ENCODE assay signal across 9 cellular contexts in genomic region chr19:10817291-10818038, GRCh38. TPM values are rescaled to one million over a fixed set of nuclear protein-coding genes. Genes with fewer than 3 reads are reported as not detected.
DNase-seq lines count a peak whose midpoint lies in the region; ATAC-seq and TF ChIP-seq lines count a peak whose summit lies in the region.
"Had no signal": no experiment of that assay in that cellular context is flagged by ENCODE, and none has a peak within 500 bp of the region (broad histone marks: within the 10 kb centered on the region; RNA-seq: fewer than 3 reads in every experiment).

No MANE protein-coding gene starts in this region.

- peak overlapping the region; percentile 92 for H3K4me3 ChIP-seq in fibroblast of mammary gland (ENCODE audit: control insufficient read depth, low read depth, low read length)
- H3K4me3 ChIP-seq in neutrophil (ENCODE audit: low read depth in 1 of 2, low read length in 1 of 2), result no peak overlapping the region
- H3K4me3 ChIP-seq in aorta (ENCODE audit: low read length in 2 of 2), result no peak overlapping the region
- H3K4me3 ChIP-seq in mammary epithelial cell (replicated peaks in 1 of 3; ENCODE audit: insufficient read depth in 1 of 3, low read depth in 2 of 3, low read length in 3 of 3), result no peak overlapping the region

- no peak for TF ChIP-seq CTCF in fibroblast of mammary gland (conservative IDR thresholded peaks at IDR 0.05; ENCODE audit: control insufficient read depth, insufficient read depth, low read depth, low read length)
- TF ChIP-seq CTCF in neutrophil (IDR thresholded peaks at IDR 0.05), result no peak
- TF ChIP-seq CTCF in mammary epithelial cell (conservative IDR thresholded peaks at IDR 0.05 in 1 of 2, IDR thresholded peaks at IDR 0.05 in 1 of 2; ENCODE audit: extremely low read depth in 1 of 2, insufficient read depth in 1 of 2, low read depth in 1 of 2, low read length in 2 of 2), result no peak

- DNase-seq in Right ventricle myocardium inferior (ENCODE audit: missing footprints) (peak; percentile 76), cardiac septum (ENCODE audit: low spot score) (no peak), fibroblast of mammary gland (ENCODE audit: low read depth) (peak; percentile 98), aorta (peak; percentile 89 to 93), NCI-H146 treated with DMSO at 0.1 percent for 48 hours (lab: John Stamatoyannopoulos, UW; ENCODE audit: unreplicated experiment) (no peak), mammary epithelial cell (no peak)
- no peak for DNase-seq in stimulated activated CD4-positive, alpha-beta T cell treated with anti-CD3 and anti-CD28 coated beads, Interleukin-15, amount 100 ng/mL, for 24 hours
- DNase-seq: NCI-H1694 treated with DMSO at 0.1 percent for 48 hours had no signal

- H2AFZ ChIP-seq in mammary epithelial cell (ENCODE audit: low read depth, low read length), result no peak overlapping the region

- H3K9me3 ChIP-seq in neutrophil (no peaks in the 10 kb centered on the region), aorta (ENCODE audit: control insufficient read depth, low read length) (no peaks in the 10 kb centered on the region), mammary epithelial cell (replicated peaks; ENCODE audit: insufficient read depth, low read length) (no peaks in the 10 kb centered on the region)

- dilution Hi-C loops in mammary epithelial cell (cut with HindIII; ENCODE audit: low sequenced_read_pairs), result no loop called here

- in situ Hi-C loops in mammary epithelial cell (cut with MboI; ENCODE audit: low sequenced_read_pairs in 2 of 2), result no loop called here

- H3K4me1 ChIP-seq in neutrophil (ENCODE audit: control insufficient read depth in 1 of 2, insufficient read depth in 1 of 2, low read depth in 1 of 2, low read length in 1 of 2) (peaks cover 38 to 39% of the 10 kb centered on the region in 2 experiments), aorta (ENCODE audit: control insufficient read depth in 1 of 2, insufficient read depth in 2 of 2, low read length in 2 of 2) (no peaks in the 10 kb centered on the region), mammary epithelial cell (ENCODE audit: insufficient read depth, low read length) (peaks cover 4% of the 10 kb centered on the region)

- BruUV-seq in mammary epithelial cell (replicated peaks; lab: Mats Ljungman, UMichigan), result no TSS peak

- H3K27ac ChIP-seq in neutrophil (peak overlapping the region; percentile 98), aorta (ENCODE audit: low read depth in 1 of 2, low read length in 2 of 2) (peak overlapping the region; percentile 24 to 73), mammary epithelial cell (ENCODE audit: insufficient read depth, low read depth, low read length) (no peak overlapping the region)

- no peaks in the 10 kb centered on the region for H3K79me2 ChIP-seq in mammary epithelial cell (ENCODE audit: insufficient read depth, low read length)

- H3K4me2 ChIP-seq in mammary epithelial cell (ENCODE audit: insufficient read depth, low read depth, low read length), result no peak overlapping the region

- H3K36me3 ChIP-seq in neutrophil, result peaks cover 69% of the 10 kb centered on the region
- H3K36me3 ChIP-seq in aorta (ENCODE audit: control insufficient read depth in 1 of 2, insufficient read depth in 2 of 2, low read length in 1 of 2), result peaks cover 0 to 3% of the 10 kb centered on the region in 2 donors
- H3K36me3 ChIP-seq in mammary epithelial cell (ENCODE audit: insufficient read depth, low read length), result peaks cover 9% of the 10 kb centered on the region

- ATAC-seq in Right ventricle myocardium inferior (no peak), aorta (ENCODE audit: low FRiP score) (peak; percentile 86)

- no peak overlapping the region for H3K9ac ChIP-seq in mammary epithelial cell (ENCODE audit: insufficient read depth, low read length)

- 17 to 25% methylated on average over 42 of the region's 42 CpGs for WGBS in aorta, 2 donors
- no CpG with 5 or more reads among the region's 42 CpGs for WGBS in mammary epithelial cell (ENCODE audit: low coverage, missing lambda C conversion rate)

- intact Hi-C loops in Right ventricle myocardium inferior (cut with DNase I) (no loop called here), cardiac septum (cut with DNase I) (no loop called here), aorta (cut with DNase I) (no loop called here), mammary epithelial cell (cut with micrococcal nuclease) (no loop called here)

- no peaks in the 10 kb centered on the region for H3K27me3 ChIP-seq in neutrophil
- H3K27me3 ChIP-seq in aorta (ENCODE audit: control insufficient read depth in 1 of 2, insufficient read depth in 2 of 2, low read length in 1 of 2), result no peaks in the 10 kb centered on the region
- H3K27me3 ChIP-seq in mammary epithelial cell (ENCODE audit: insufficient read depth, low read length), result no peaks in the 10 kb centered on the region

- CTCF ChIA-PET in mammary epithelial cell (lab: Charles Lee; ENCODE audit: low non-redundant PET), result no interaction called here

- H4K20me1 ChIP-seq in mammary epithelial cell (ENCODE audit: insufficient read depth, low read length), result no peaks in the 10 kb centered on the region

RNA-seq across cellular contexts. Expression of gene TMED1, which starts 18.5 kb away (rescaled TPM):
- total RNA-seq in Right ventricle myocardium inferior (30.3 TPM), cardiac septum (25.6 TPM), aorta (10 to 100 TPM; 14.4 to 17.9 TPM), mammary epithelial cell (10 to 100 TPM; 21.3 to 26.7 TPM)
- polyA plus RNA-seq in aorta (10 to 100 TPM; 29.2 to 34.4 TPM), mammary epithelial cell (34.4 TPM)
- polyA minus RNA-seq in mammary epithelial cell, result 11.4 TPM

RNA-seq across cellular contexts. Expression of gene C19orf38, which starts 30.8 kb away (rescaled TPM):
- total RNA-seq in Right ventricle myocardium inferior (1.5 TPM), cardiac septum (0.32 TPM), aorta (1 to 10 TPM; 1.5 to 2.0 TPM), mammary epithelial cell (under 1 TPM; 0.33 to 0.50 TPM)
- polyA plus RNA-seq in aorta (1 to 10 TPM in 1 of 2 donors, under 1 TPM in 1; 0.90 to 1.6 TPM), mammary epithelial cell (0.07 TPM)
- not detected for polyA minus RNA-seq in mammary epithelial cell

RNA-seq across cellular contexts. Expression of gene CARM1, which starts 53.9 kb away (rescaled TPM):
- total RNA-seq in Right ventricle myocardium inferior (39.5 TPM), cardiac septum (28.1 TPM), aorta (10 to 100 TPM; 27.9 to 41.4 TPM), mammary epithelial cell (10 to 100 TPM; 29.2 to 58.5 TPM)
- polyA plus RNA-seq in aorta (10 to 100 TPM; 11.5 to 23.9 TPM), mammary epithelial cell (56.7 TPM)
- polyA minus RNA-seq in mammary epithelial cell, result 38.8 TPM

Comparison
In these comparisons a context has a peak if more than half of its experiments do, and no peak if none do; other contexts are left out.
1. DNase-seq: peak in Right ventricle myocardium inferior (single experiment), fibroblast of mammary gland (single experiment) and aorta (2 of 2); none in cardiac septum (single experiment), stimulated activated CD4-positive, alpha-beta T cell treated with anti-CD3 and anti-CD28 coated beads, Interleukin-15, amount 100 ng/mL, for 24 hours (single experiment), NCI-H146 treated with DMSO at 0.1 percent for 48 hours (single experiment) and mammary epithelial cell (single experiment).